ENCODE assay signal across 8 cellular contexts in genomic region chr7:5701085-5701914, GRCh38.
DNase-seq lines count a peak whose midpoint lies in the region; ATAC-seq, FAIRE-seq and TF ChIP-seq lines count a peak whose summit lies in the region.

No MANE protein-coding gene starts in this region.

- peak overlapping the region; percentile 100 for H3K27ac ChIP-seq in smooth muscle cell (ENCODE audit: low read depth)
- H3K27ac ChIP-seq in small intestine (ENCODE audit: low read depth in 1 of 2, low read length in 1 of 2) = no peak overlapping the region

- H3K4me1 ChIP-seq in smooth muscle cell (ENCODE audit: low read depth) = peaks cover 19% of the 10 kb centered on the region
- peaks cover 8% of the 10 kb centered on the region for H3K4me1 ChIP-seq in HAP-1
- H3K4me1 ChIP-seq in small intestine (ENCODE audit: control insufficient read depth in 2 of 2, insufficient read depth in 1 of 2, low read depth in 1 of 2, low read length in 1 of 2) = peaks cover 0 to 3% of the 10 kb centered on the region in 2 donors

- no peak overlapping the region for H2AFZ ChIP-seq in smooth muscle cell (ENCODE audit: low read depth)

- no peak for FAIRE-seq in small intestine (lab: Jason Lieb, UNC)

- TF ChIP-seq CTCF in GM10266 (IDR thresholded peaks at IDR 0.05; ENCODE audit: control insufficient read depth, insufficient read depth, low read depth, missing control alignments) (no peak), smooth muscle cell (IDR thresholded peaks at IDR 0.05; ENCODE audit: borderline replicate concordance, insufficient read depth, poor library complexity, severe bottlenecking) (no peak)

- H3K27ac Mint-ChIP-seq in central memory CD8-positive, alpha-beta T cell (ENCODE audit: low read depth) = peak overlapping the region; percentile 89

- peaks cover 5% of the 10 kb centered on the region for H3K79me2 ChIP-seq in smooth muscle cell (ENCODE audit: low read depth)

- H3K4me3 Mint-ChIP-seq in central memory CD8-positive, alpha-beta T cell = peak overlapping the region; percentile 54

- peaks cover 37% of the 10 kb centered on the region for H3F3A ChIP-seq in smooth muscle cell (ENCODE audit: low read depth)

- peak overlapping the region; percentile 35 for H3K9ac ChIP-seq in smooth muscle cell (ENCODE audit: low read depth)

- peaks cover 18% of the 10 kb centered on the region for H3K36me3 Mint-ChIP-seq in central memory CD8-positive, alpha-beta T cell (ENCODE audit: insufficient read depth)

- H3K36me3 ChIP-seq in smooth muscle cell (ENCODE audit: low read depth) (no peaks in the 10 kb centered on the region), HAP-1 (replicated peaks) (peaks cover 20% of the 10 kb centered on the region), small intestine (ENCODE audit: control insufficient read depth in 2 of 2, insufficient read depth in 2 of 2, low read length in 2 of 2) (peaks cover 2% of the 10 kb centered on the region in 2 donors)

- in situ Hi-C loops in HAP-1 (cut with MboI; ENCODE audit: low sequenced_read_pairs) = loop anchor here (10.0 kb wide), 1 partner anchor 206 kb away; no protein-coding TSS in a partner anchor

- H3K27me3 Mint-ChIP-seq in central memory CD8-positive, alpha-beta T cell = no peaks in the 10 kb centered on the region

- H3K4me3 ChIP-seq in smooth muscle cell (no peak overlapping the region), HAP-1 (no peak overlapping the region), small intestine (ENCODE audit: low read depth in 1 of 2, low read length in 2 of 2) (no peak overlapping the region)

- peak; percentile 29 for DNase-seq in GM10266 (ENCODE audit: extremely low spot score)
- peak in 4 of 5 donors; percentile 33 to 73 (median 40) for DNase-seq in T-helper 1 cell
- no peak for DNase-seq in central memory CD8-positive, alpha-beta T cell (ENCODE audit: low spot score in 2 of 2)
- no peak for DNase-seq in smooth muscle cell (lab: John Stamatoyannopoulos, UW; ENCODE audit: unreplicated experiment)
- no peak for DNase-seq in HAP-1 (ENCODE audit: low spot score in 2 of 2)
- no peak for DNase-seq in small intestine
- DNase-seq in DMS153 treated with DMSO at 0.1 percent for 48 hours (lab: John Stamatoyannopoulos, UW; ENCODE audit: unreplicated experiment) = no peak

- H4K20me1 ChIP-seq in smooth muscle cell (ENCODE audit: low read depth) = peaks cover 29% of the 10 kb centered on the region

- no peak overlapping the region for H3K4me2 ChIP-seq in smooth muscle cell

- H3K9me3 ChIP-seq in smooth muscle cell (replicated peaks; ENCODE audit: low read depth) (no peaks in the 10 kb centered on the region), HAP-1 (no peaks in the 10 kb centered on the region), small intestine (ENCODE audit: control insufficient read depth, low read depth) (no peaks in the 10 kb centered on the region)

- ATAC-seq in central memory CD8-positive, alpha-beta T cell (replicated peaks; ENCODE audit: extremely low read depth, poor library complexity, severe bottlenecking) = peak; percentile 34
- no peak for ATAC-seq in GM21737 (IDR thresholded peaks at IDR 0.05; ENCODE audit: unreplicated experiment)

- no peaks in the 10 kb centered on the region for H3K9me3 Mint-ChIP-seq in central memory CD8-positive, alpha-beta T cell

- no peaks in the 10 kb centered on the region for H3K27me3 ChIP-seq in smooth muscle cell (ENCODE audit: low read depth)
- H3K27me3 ChIP-seq in HAP-1 (ENCODE audit: low read depth) = no peaks in the 10 kb centered on the region
- H3K27me3 ChIP-seq in small intestine (ENCODE audit: control insufficient read depth in 2 of 2, insufficient read depth in 2 of 2, low read length in 2 of 2) = no peaks in the 10 kb centered on the region

- H3K4me1 Mint-ChIP-seq in central memory CD8-positive, alpha-beta T cell = peaks cover 46% of the 10 kb centered on the region

- WGBS in smooth muscle cell (ENCODE audit: low lambda C conversion rate) = 94% methylated on average over 14 of the region's 14 CpGs
- WGBS in small intestine, 3 donors = 82 to 90% (median 83%) methylated on average over 14 of the region's 14 CpGs

Comparison
In these comparisons a context has a peak if more than half of its experiments do, and no peak if none do; other contexts are left out.
1. DNase-seq: peak in GM10266 (single experiment) and T-helper 1 cell (4 of 5); none in central memory CD8-positive, alpha-beta T cell (0 of 2), smooth muscle cell (single experiment), HAP-1 (0 of 2), small intestine (single experiment) and DMS153 treated with DMSO at 0.1 percent for 48 hours (single experiment).